In the genomic region with DNA sequence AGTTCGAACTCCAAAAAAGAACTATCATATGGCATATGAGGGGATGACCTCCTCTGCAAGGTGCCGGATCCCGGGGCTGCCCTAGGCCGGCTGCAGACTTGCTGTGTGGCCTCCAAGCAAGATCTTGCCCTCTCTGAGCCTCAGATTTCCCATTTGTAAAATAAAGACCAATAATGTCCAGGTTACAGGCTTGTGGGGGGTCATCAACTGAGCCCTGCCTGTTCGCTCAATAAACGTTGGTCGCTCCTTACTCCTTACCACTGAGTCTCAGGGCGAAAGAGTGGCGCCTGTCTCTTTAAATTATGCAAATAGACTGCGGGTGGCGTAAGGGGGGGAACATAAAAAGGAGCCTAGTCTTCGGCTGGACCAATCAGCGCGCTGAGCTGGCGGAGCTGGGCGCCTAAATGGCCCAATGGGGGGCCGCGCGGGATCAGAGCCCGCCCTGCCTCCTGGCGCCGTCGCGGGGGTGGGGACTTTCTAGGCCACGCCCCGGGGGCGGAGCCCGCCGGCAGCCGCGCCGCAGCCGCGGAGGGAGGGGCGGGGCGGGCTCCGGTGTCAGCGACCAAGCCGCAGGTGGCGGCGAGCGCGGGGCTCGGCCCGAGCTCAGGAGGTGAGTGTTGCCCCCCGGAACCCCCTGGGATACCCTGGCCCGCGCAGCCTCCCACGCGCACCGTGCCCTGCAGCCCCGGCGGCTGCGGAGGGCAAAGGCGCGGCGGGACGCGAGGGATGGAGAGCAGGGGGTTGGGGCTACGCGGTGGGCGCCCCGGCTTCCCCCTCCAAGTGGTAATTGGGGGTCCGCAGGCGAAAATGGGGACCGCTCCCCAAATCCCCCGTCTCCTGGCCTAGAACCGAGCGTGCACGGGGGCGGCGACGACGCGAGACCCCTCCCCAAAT, we compare ENCODE assay signal across 8 cellular contexts. TPM values are rescaled to one million over a fixed set of nuclear protein-coding genes. Genes with fewer than 3 reads are reported as not detected.
DNase-seq lines count a peak whose midpoint lies in the region; ATAC-seq and TF ChIP-seq lines count a peak whose summit lies in the region.

No MANE protein-coding gene starts in this region.

- H3K36me3 ChIP-seq in OCI-LY1 (ENCODE audit: insufficient read depth, low read length), result peaks cover under 1% of the 10 kb centered on the region; the same call in 1 of the 2 replicates

- peak overlapping the region; percentile 95 for H3K27ac ChIP-seq in OCI-LY1 (ENCODE audit: low read depth, low read length, poor library complexity, severe bottlenecking)

- H3K4me3 Mint-ChIP-seq in Calu3 (ENCODE audit: low read depth, unreplicated experiment), result peak overlapping the region; percentile 24

- no peaks in the 10 kb centered on the region for H3K27me3 ChIP-seq in OCI-LY1 (ENCODE audit: insufficient read depth, low read length)

- no peak overlapping the region for H3K27ac Mint-ChIP-seq in Calu3 (ENCODE audit: unreplicated experiment)

- no peak overlapping the region for H2AFZ ChIP-seq in OCI-LY1 (ENCODE audit: low read length)

- H3F3A ChIP-seq in OCI-LY1 (ENCODE audit: insufficient read depth, low read length), result peaks cover 5% of the 10 kb centered on the region; the same call in 1 of the 2 replicates

- peak; percentile 71 for ATAC-seq in GM21515 (IDR thresholded peaks at IDR 0.05; ENCODE audit: unreplicated experiment)

- H3K4me3 ChIP-seq in OCI-LY1 (ENCODE audit: low read depth, low read length, poor library complexity, severe bottlenecking), result peak overlapping the region; percentile 77
- peak overlapping the region; percentile 37 for H3K4me3 ChIP-seq in epithelial cell of esophagus (ENCODE audit: low read length)

- TF ChIP-seq CTCF in Calu3 (IDR thresholded peaks at IDR 0.05; ENCODE audit: unreplicated experiment), result no peak
- TF ChIP-seq CTCF in OCI-LY1 (IDR thresholded peaks at IDR 0.05; ENCODE audit: low read length), result no peak
- TF ChIP-seq CTCF in epithelial cell of esophagus (IDR thresholded peaks at IDR 0.05; ENCODE audit: insufficient read depth, low read depth, low read length, missing control alignments), result no peak

- H3K4me1 Mint-ChIP-seq in Calu3 (ENCODE audit: low read depth, unreplicated experiment), result no peaks in the 10 kb centered on the region

- H3K36me3 Mint-ChIP-seq in Calu3 (ENCODE audit: insufficient read depth, unreplicated experiment), result peaks cover 10% of the 10 kb centered on the region

- intact Hi-C loops in Calu3 (cut with micrococcal nuclease; ENCODE audit: unreplicated experiment), result no loop called here

- CTCF ChIA-PET in Calu3 (lab: Charles Lee), result interaction anchor here (0.7 to 1.1 kb wide), 2 partner anchors 9 to 163 kb away, joined by 3 to 4 read pairs; no protein-coding TSS in a partner anchor

- H3K9me2 ChIP-seq in OCI-LY1 (ENCODE audit: low read depth, low read length), result no peaks in the 10 kb centered on the region

- H4K20me1 ChIP-seq in OCI-LY1 (ENCODE audit: insufficient read depth, low read length), result no peaks in the 10 kb centered on the region

- H3K9me3 Mint-ChIP-seq in Calu3 (ENCODE audit: low read depth, unreplicated experiment), result no peaks in the 10 kb centered on the region

- H3K79me2 ChIP-seq in OCI-LY1 (ENCODE audit: insufficient read depth, low read length), result 0 out of 2 replicates have a peak, but pooled peaks cover 13% of the 10 kb centered on the region

- H3K4me1 ChIP-seq in OCI-LY1 (ENCODE audit: insufficient read depth, low read length, severe bottlenecking), result peaks cover 50% of the 10 kb centered on the region

- peak overlapping the region; percentile 91 for H3K9ac ChIP-seq in OCI-LY1 (ENCODE audit: low read length)

- H3K9me3 ChIP-seq in OCI-LY1 (ENCODE audit: low read length), result no peaks in the 10 kb centered on the region

- H3K4me2 ChIP-seq in OCI-LY1 (ENCODE audit: low read length), result peak overlapping the region; percentile 96

- peaks cover 14% of the 10 kb centered on the region for H3K27me3 Mint-ChIP-seq in Calu3 (ENCODE audit: unreplicated experiment)

- DNase-seq in Calu3, result peak; percentile 91
- DNase-seq in HuH-7.5 (ENCODE audit: low spot score), result peak; percentile 98
- peak; percentile 91 for DNase-seq in activated T-cell treated with anti-CD3 and anti-CD28 coated beads for 1 hour (ENCODE audit: low read depth)
- DNase-seq in epithelial cell of esophagus (ENCODE audit: low read depth), result peak; percentile 94
- DNase-seq in middle frontal gyrus (ENCODE audit: extremely low spot score, low spot score), result peak; percentile 96
- DNase-seq in stimulated activated CD8-positive, alpha-beta memory T cell treated with anti-CD3 and anti-CD28 coated beads, Interleukin-2, amount 100 ng/mL, for 1 hour (ENCODE audit: low read depth in 2 of 2), result peak; percentile 86 to 89

- BruUV-seq in Calu3 (replicated peaks; lab: Mats Ljungman, UMichigan), result no TSS peak

RNA-seq across cellular contexts. Expression of gene FCHO1, which starts 3.8 kb away (rescaled TPM):
- total RNA-seq in Calu3 (2022), result 0.61 and 1.3 TPM in 2 replicates

RNA-seq across cellular contexts. Expression of gene MAP1S, which starts 28.2 kb away (rescaled TPM):
- 57.1 and 59.5 TPM in 2 replicates for total RNA-seq in Calu3 (2022)

RNA-seq across cellular contexts. Expression of gene B3GNT3, which starts 47.5 kb away (rescaled TPM):
- 75.1 and 121 TPM in 2 replicates for total RNA-seq in Calu3 (2022)

RNA-seq across cellular contexts. Expression of gene UNC13A, which starts 59.3 kb away (rescaled TPM):
- 0.28 and 3.8 TPM in 2 replicates for total RNA-seq in Calu3 (2022)

Comparison
In these comparisons a context has a peak if more than half of its experiments do, and no peak if none do; other contexts are left out.
1. Peak in every context shown above with its lines: DNase-seq, ATAC-seq, H3K4me3 ChIP-seq and H3K27ac ChIP-seq.